Comparison of ENCODE assay signal across 1 cellular context in the genomic region with DNA sequence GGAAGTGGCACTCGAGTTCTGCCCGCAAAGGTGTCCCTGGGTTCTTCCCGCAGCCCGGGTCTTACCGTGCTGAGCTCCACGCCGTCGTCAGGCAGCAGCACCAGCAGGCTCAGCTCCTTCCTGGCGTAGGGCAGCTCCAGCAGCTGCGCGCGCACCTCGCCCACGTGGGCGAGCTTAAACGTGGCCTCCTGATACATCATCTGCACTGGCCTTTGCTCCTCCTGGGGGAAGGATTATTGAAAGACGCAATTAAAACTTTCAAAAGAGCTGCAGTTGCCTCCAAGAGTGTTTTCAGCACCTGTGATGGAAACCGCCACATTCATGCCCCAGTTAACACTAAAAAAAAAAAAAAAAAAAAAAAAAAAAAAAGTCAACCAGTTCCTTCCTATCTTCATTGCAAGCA.
A peak's percentile ranks its signal among the peaks of the same experiment; 100 is the strongest.
TF ChIP-seq lines count a peak whose summit lies in the region.

No MANE protein-coding gene starts in this region.

TF ChIP-seq in GM12878, 131 proteins besides CTCF, POLR2A, EP300 and RAD21 (continued from another document and continues in another):
- TF ChIP-seq GATAD2B (conservative IDR thresholded peaks at IDR 0.05; ENCODE audit: low read depth): 0 out of 2 replicates have a peak, but pooled peaks have one; percentile 36
- peak; percentile 42 to 48; a peak in 1 of 4 replicates for TF ChIP-seq IKZF2 (IDR thresholded peaks at IDR 0.05)
- TF ChIP-seq, protein P1, sequence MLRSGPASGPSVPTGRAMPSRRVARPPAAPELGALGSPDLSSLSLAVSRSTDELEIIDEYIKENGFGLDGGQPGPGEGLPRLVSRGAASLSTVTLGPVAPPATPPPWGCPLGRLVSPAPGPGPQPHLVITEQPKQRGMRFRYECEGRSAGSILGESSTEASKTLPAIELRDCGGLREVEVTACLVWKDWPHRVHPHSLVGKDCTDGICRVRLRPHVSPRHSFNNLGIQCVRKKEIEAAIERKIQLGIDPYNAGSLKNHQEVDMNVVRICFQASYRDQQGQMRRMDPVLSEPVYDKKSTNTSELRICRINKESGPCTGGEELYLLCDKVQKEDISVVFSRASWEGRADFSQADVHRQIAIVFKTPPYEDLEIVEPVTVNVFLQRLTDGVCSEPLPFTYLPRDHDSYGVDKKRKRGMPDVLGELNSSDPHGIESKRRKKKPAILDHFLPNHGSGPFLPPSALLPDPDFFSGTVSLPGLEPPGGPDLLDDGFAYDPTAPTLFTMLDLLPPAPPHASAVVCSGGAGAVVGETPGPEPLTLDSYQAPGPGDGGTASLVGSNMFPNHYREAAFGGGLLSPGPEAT (IDR thresholded peaks at IDR 0.05; ENCODE audit: low read depth): peak; percentile 48; the same call in 1 of the 2 replicates
- TF ChIP-seq NR2F1 (conservative IDR thresholded peaks at IDR 0.05): 0 out of 2 replicates have a peak, but pooled peaks have one; percentile 22
- peak; percentile 64; the same call in 1 of the 2 replicates for TF ChIP-seq DPF2 (IDR thresholded peaks at IDR 0.05)
- peak; percentile 66; the same call in 1 of the 2 replicates for TF ChIP-seq POLR2AphosphoS2 (IDR thresholded peaks at IDR 0.05; ENCODE audit: low read depth, low read length)
- peak; percentile 47; the same call in 1 of the 2 replicates for TF ChIP-seq MTA2 (IDR thresholded peaks at IDR 0.05; ENCODE audit: low read depth)
- no peak for TF ChIP-seq TCF3 (IDR thresholded peaks at IDR 0.05; ENCODE audit: borderline replicate concordance, insufficient read depth, low read depth, low read length)
- peak; percentile 55 for TF ChIP-seq ATF7 (IDR thresholded peaks at IDR 0.05; ENCODE audit: low read depth)
- TF ChIP-seq BHLHE40 (IDR thresholded peaks at IDR 0.05; ENCODE audit: borderline replicate concordance in 1 of 2, low read depth in 2 of 2, low read length in 1 of 2): peak; percentile 66 to 74; a peak in 3 of 4 replicates
- TF ChIP-seq MLLT1 (IDR thresholded peaks at IDR 0.05): 0 out of 2 replicates have a peak, but pooled peaks have one; percentile 15
- TF ChIP-seq MXI1 (IDR thresholded peaks at IDR 0.05; ENCODE audit: low read depth, low read length): peak; percentile 90
- peak; percentile 50 for TF ChIP-seq RELA (IDR thresholded peaks at IDR 0.05; ENCODE audit: borderline replicate concordance, partially characterized antibody)
- 0 out of 3 replicates have a peak, but pooled peaks of 1 of the 2 experiments have one; percentile 14 for TF ChIP-seq EGR1 (IDR thresholded peaks at IDR 0.05; ENCODE audit: borderline replicate concordance in 1 of 2, low read depth in 2 of 2, low read length in 2 of 2)
- peak; percentile 51; the same call in 1 of the 2 replicates for TF ChIP-seq NKRF (conservative IDR thresholded peaks at IDR 0.05)
- no peak for TF ChIP-seq EED (IDR thresholded peaks at IDR 0.05; ENCODE audit: low read depth)
- no peak for TF ChIP-seq LARP7 (IDR thresholded peaks at IDR 0.05)
- TF ChIP-seq MYC (IDR thresholded peaks at IDR 0.05; ENCODE audit: insufficient read depth, insufficient read length, insufficient replicate concordance, low read length, severe bottlenecking): peak; percentile 52
- TF ChIP-seq CBX5 (IDR thresholded peaks at IDR 0.05; ENCODE audit: low read depth): no peak
- TF ChIP-seq, protein P2, sequence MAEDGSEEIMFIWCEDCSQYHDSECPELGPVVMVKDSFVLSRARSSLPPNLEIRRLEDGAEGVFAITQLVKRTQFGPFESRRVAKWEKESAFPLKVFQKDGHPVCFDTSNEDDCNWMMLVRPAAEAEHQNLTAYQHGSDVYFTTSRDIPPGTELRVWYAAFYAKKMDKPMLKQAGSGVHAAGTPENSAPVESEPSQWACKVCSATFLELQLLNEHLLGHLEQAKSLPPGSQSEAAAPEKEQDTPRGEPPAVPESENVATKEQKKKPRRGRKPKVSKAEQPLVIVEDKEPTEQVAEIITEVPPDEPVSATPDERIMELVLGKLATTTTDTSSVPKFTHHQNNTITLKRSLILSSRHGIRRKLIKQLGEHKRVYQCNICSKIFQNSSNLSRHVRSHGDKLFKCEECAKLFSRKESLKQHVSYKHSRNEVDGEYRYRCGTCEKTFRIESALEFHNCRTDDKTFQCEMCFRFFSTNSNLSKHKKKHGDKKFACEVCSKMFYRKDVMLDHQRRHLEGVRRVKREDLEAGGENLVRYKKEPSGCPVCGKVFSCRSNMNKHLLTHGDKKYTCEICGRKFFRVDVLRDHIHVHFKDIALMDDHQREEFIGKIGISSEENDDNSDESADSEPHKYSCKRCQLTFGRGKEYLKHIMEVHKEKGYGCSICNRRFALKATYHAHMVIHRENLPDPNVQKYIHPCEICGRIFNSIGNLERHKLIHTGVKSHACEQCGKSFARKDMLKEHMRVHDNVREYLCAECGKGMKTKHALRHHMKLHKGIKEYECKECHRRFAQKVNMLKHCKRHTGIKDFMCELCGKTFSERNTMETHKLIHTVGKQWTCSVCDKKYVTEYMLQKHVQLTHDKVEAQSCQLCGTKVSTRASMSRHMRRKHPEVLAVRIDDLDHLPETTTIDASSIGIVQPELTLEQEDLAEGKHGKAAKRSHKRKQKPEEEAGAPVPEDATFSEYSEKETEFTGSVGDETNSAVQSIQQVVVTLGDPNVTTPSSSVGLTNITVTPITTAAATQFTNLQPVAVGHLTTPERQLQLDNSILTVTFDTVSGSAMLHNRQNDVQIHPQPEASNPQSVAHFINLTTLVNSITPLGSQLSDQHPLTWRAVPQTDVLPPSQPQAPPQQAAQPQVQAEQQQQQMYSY (CRISPR knock-in tag; IDR thresholded peaks at IDR 0.05): no peak
- peak; percentile 21 for TF ChIP-seq CUX1 (IDR thresholded peaks at IDR 0.05; ENCODE audit: insufficient replicate concordance, low read depth, low read length)
- TF ChIP-seq ZNF207 (IDR thresholded peaks at IDR 0.05; ENCODE audit: borderline replicate concordance): peak; percentile 3; the same call in 1 of the 2 replicates
- peak; percentile 99 for TF ChIP-seq ZNF384 (IDR thresholded peaks at IDR 0.05; ENCODE audit: borderline replicate concordance, low read depth, low read length)
- peak; percentile 99 for TF ChIP-seq ZNF687 (IDR thresholded peaks at IDR 0.05)
- peak; percentile 61; the same call in 1 of the 2 replicates for TF ChIP-seq NBN (IDR thresholded peaks at IDR 0.05)
- 0 out of 2 replicates have a peak, but pooled peaks have one; percentile 17 for TF ChIP-seq CREM (IDR thresholded peaks at IDR 0.05; ENCODE audit: low read depth)
- TF ChIP-seq RCOR1 (conservative IDR thresholded peaks at IDR 0.05; ENCODE audit: low read depth, low read length): peak; percentile 82; the same call in 1 of the 2 replicates
- TF ChIP-seq CHD2 (IDR thresholded peaks at IDR 0.05; ENCODE audit: borderline replicate concordance, low read depth, low read length): peak; percentile 61; the same call in 1 of the 2 replicates
- peak; percentile 77; the same call in 1 of the 2 replicates for TF ChIP-seq SIN3A (IDR thresholded peaks at IDR 0.05; ENCODE audit: low read depth, low read length)
- no peak for TF ChIP-seq PBX3 (IDR thresholded peaks at IDR 0.05; ENCODE audit: insufficient replicate concordance, low read depth, low read length)
- TF ChIP-seq ZNF274 (IDR thresholded peaks at IDR 0.05; ENCODE audit: insufficient read depth, insufficient read length): no peak
- no peak for TF ChIP-seq NFYA (IDR thresholded peaks at IDR 0.05; ENCODE audit: borderline replicate concordance, low read depth, low read length)
- TF ChIP-seq, protein P3, sequence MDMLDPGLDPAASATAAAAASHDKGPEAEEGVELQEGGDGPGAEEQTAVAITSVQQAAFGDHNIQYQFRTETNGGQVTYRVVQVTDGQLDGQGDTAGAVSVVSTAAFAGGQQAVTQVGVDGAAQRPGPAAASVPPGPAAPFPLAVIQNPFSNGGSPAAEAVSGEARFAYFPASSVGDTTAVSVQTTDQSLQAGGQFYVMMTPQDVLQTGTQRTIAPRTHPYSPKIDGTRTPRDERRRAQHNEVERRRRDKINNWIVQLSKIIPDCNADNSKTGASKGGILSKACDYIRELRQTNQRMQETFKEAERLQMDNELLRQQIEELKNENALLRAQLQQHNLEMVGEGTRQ (IDR thresholded peaks at IDR 0.05; ENCODE audit: borderline replicate concordance, low read depth, low read length): peak; percentile 79
